ENCODE assay signal across 28 cellular contexts in genomic region chr19:48750351-48750750, GRCh38. TPM values are rescaled to one million over a fixed set of nuclear protein-coding genes. Genes with fewer than 3 reads are reported as not detected.
A peak's percentile ranks its signal among the peaks of the same experiment; 100 is the strongest.
DNase-seq lines count a peak whose midpoint lies in the region; ATAC-seq and TF ChIP-seq lines count a peak whose summit lies in the region.
"Had no signal": no experiment of that assay in that cellular context is flagged by ENCODE, and none has a peak within 500 bp of the region (broad histone marks: within the 10 kb centered on the region; RNA-seq: fewer than 3 reads in every experiment).

No MANE protein-coding gene starts in this region.

- H3K4me3 ChIP-seq in liver (ENCODE audit: low read depth in 1 of 3, low read length in 3 of 3) (no peak overlapping the region), right lobe of liver (no peak overlapping the region), neuronal stem cell (ENCODE audit: low read length in 2 of 2) (peak overlapping the region in 1 of 2 donors; percentile 54)
- H3K4me3 ChIP-seq: GM23248 had no signal

- TF ChIP-seq CTCF in liver (IDR thresholded peaks at IDR 0.05; ENCODE audit: low read depth, low read length, missing input control) = no peak
- no peak for TF ChIP-seq CTCF in right lobe of liver (IDR thresholded peaks at IDR 0.05)

- H2BK15ac ChIP-seq in neuronal stem cell (ENCODE audit: low read length) = peak overlapping the region; percentile 56

- no peak for TF ChIP-seq RAD21 in liver (IDR thresholded peaks at IDR 0.05)

- H3K23ac ChIP-seq in neuronal stem cell (ENCODE audit: low read depth, low read length, poor library complexity) = no peak overlapping the region

- TF ChIP-seq POLR2A in right lobe of liver (IDR thresholded peaks at IDR 0.05) = no peak

- no peak overlapping the region for H3K27ac ChIP-seq in liver (ENCODE audit: low read depth in 1 of 2, low read length in 2 of 2)
- H3K27ac ChIP-seq in right lobe of liver = no peak overlapping the region
- H3K27ac ChIP-seq in neuronal stem cell (replicated peaks; ENCODE audit: low read length) = no peak overlapping the region
- H3K27ac ChIP-seq: GM23248, KMS-11, PC-9 had no signal

- H4K8ac ChIP-seq in neuronal stem cell (ENCODE audit: low read depth, low read length) = no peak overlapping the region

- H2BK12ac ChIP-seq in neuronal stem cell (ENCODE audit: low read length) = no peak overlapping the region

- no peak overlapping the region for H3K14ac ChIP-seq in neuronal stem cell (ENCODE audit: low read length)

- H2AFZ ChIP-seq in neuronal stem cell (ENCODE audit: low read length) = no peak overlapping the region
- H2AFZ ChIP-seq: GM23248, PC-9 had no signal

- no peak overlapping the region for H2BK5ac ChIP-seq in neuronal stem cell (ENCODE audit: low read length)

- ATAC-seq in right lobe of liver = no peak
- ATAC-seq in left lobe of liver = peak; percentile 51

- peaks cover 2% of the 10 kb centered on the region for H3K79me1 ChIP-seq in neuronal stem cell (ENCODE audit: low read depth, low read length)

- no peak overlapping the region for H2BK120ac ChIP-seq in neuronal stem cell (ENCODE audit: low read depth, low read length)

- intact Hi-C loops in right lobe of liver (cut with DNase I) = no loop called here

- peak overlapping the region; percentile 73 for H2AK5ac ChIP-seq in neuronal stem cell (ENCODE audit: low read depth, low read length)

- no peak overlapping the region for H3K18ac ChIP-seq in neuronal stem cell (ENCODE audit: low read length)

- no peaks in the 10 kb centered on the region for H3K27me3 ChIP-seq in liver (ENCODE audit: control insufficient read depth in 4 of 4, insufficient read depth in 4 of 4, low read length in 3 of 4)
- H3K27me3 ChIP-seq in right lobe of liver = no peaks in the 10 kb centered on the region
- H3K27me3 ChIP-seq in neuronal stem cell (ENCODE audit: control insufficient read depth in 3 of 3, insufficient read depth in 3 of 3, low read depth in 1 of 3, low read length in 3 of 3) = peaks cover 0 to 68% (median 18%) of the 10 kb centered on the region in 3 experiments

- DNase-seq in right lobe of liver (no peak), left lobe of liver (ENCODE audit: low spot score) (no peak), neuronal stem cell (ENCODE audit: low spot score) (no peak), HT-29 (ENCODE audit: low spot score) (no peak), NCI-H2029 (lab: John Stamatoyannopoulos, UW) (no peak), GF-D8 (lab: John Stamatoyannopoulos, UW) (no peak), NCI-H146 (lab: John Stamatoyannopoulos, UW) (no peak)
- DNase-seq: 8988T, ACHN, BE2C, DMS53, GM23248, HCEC 1CT, IMR-90, MM.1S, NCI-H1694, NCI-H2081, NCI-H2227 treated with DMSO at 0.1 percent for 48 hours, NCI-H526 treated with DMSO at 0.1 percent for 48 hours, PC-9, SHP77 had no signal

- peak overlapping the region; percentile 39 for H4K91ac ChIP-seq in neuronal stem cell (ENCODE audit: low read depth, low read length, poor library complexity)

- H3K4me2 ChIP-seq in neuronal stem cell (ENCODE audit: insufficient read depth, low read length, poor library complexity, severe bottlenecking) = no peak overlapping the region
- H3K4me2 ChIP-seq: KMS-11 had no signal

- H3K4me1 ChIP-seq in liver (ENCODE audit: control insufficient read depth in 4 of 4, insufficient read depth in 4 of 4, low read length in 3 of 4) = peaks cover 0 to 9% (median 4%) of the 10 kb centered on the region in 4 donors
- peaks cover 0 to 10% (median 1%) of the 10 kb centered on the region in 4 donors for H3K4me1 ChIP-seq in right lobe of liver
- peaks cover 6 to 8% of the 10 kb centered on the region in 2 donors for H3K4me1 ChIP-seq in neuronal stem cell (ENCODE audit: control insufficient read depth in 2 of 2, insufficient read depth in 1 of 2, low read depth in 1 of 2, low read length in 2 of 2)

- H3K9me3 ChIP-seq in liver (ENCODE audit: control insufficient read depth in 4 of 4, low read length in 3 of 4) (no peaks in the 10 kb centered on the region), right lobe of liver (no peaks in the 10 kb centered on the region), neuronal stem cell (replicated peaks in 1 of 2; ENCODE audit: control insufficient read depth in 2 of 2, insufficient read depth in 1 of 2, low read depth in 1 of 2, low read length in 2 of 2) (peaks cover 4 to 12% of the 10 kb centered on the region in 2 donors)
- H3K9me3 ChIP-seq: BE2C had no signal

- H3K36me3 ChIP-seq in liver (ENCODE audit: control insufficient read depth in 4 of 4, insufficient read depth in 3 of 4, low read depth in 1 of 4, low read length in 3 of 4) (no peaks in the 10 kb centered on the region), right lobe of liver (no peaks in the 10 kb centered on the region), neuronal stem cell (replicated peaks in 1 of 2; ENCODE audit: control insufficient read depth in 2 of 2, insufficient read depth in 2 of 2, low read length in 2 of 2) (no peaks in the 10 kb centered on the region)
- H3K36me3 ChIP-seq: BE2C had no signal

- H3K9ac ChIP-seq in liver (ENCODE audit: low read depth in 1 of 2, low read length in 2 of 2) (no peak overlapping the region), neuronal stem cell (ENCODE audit: low read depth, low read length, poor library complexity) (no peak overlapping the region)
- H3K9ac ChIP-seq: GM23248, KMS-11 had no signal

- WGBS in liver = 87% methylated on average over 31 of the region's 31 CpGs
- 100% methylated on average over 2 of the region's 31 CpGs for WGBS in right lobe of liver (ENCODE audit: insufficient coverage, low coverage, low lambda C conversion rate, missing lambda C conversion rate)
- no CpG with 5 or more reads among the region's 31 CpGs for WGBS in neuronal stem cell (ENCODE audit: extremely low coverage in 2 of 2, insufficient read length in 2 of 2, insufficient replicate concordance in 1 of 2), 2 donors

- H3K4ac ChIP-seq in neuronal stem cell (ENCODE audit: low read length) = no peak overlapping the region

TF ChIP-seq in liver, 16 proteins besides CTCF, POLR2A, EP300 and RAD21:
- TF ChIP-seq ATF3 (IDR thresholded peaks at IDR 0.05) (no peak), HNF4A (conservative IDR thresholded peaks at IDR 0.05) (peak; percentile 26 to 43)

RNA-seq across cellular contexts. Expression of gene FUT1, which starts 2.1 kb away (rescaled TPM):
- total RNA-seq in liver (1 to 10 TPM; 1.3 to 6.8 TPM), right lobe of liver (1 to 10 TPM in 3 of 6 experiments, under 1 TPM in 3; 0.22 to 1.9 (median 0.93) TPM), left lobe of liver (0.43 TPM)
- polyA plus RNA-seq in liver = under 1 TPM; 0.48 to 0.72 TPM
- polyA plus RNA-seq in neuronal stem cell (2013, experiment 1 of 2) = 0.99 TPM
- 1.0 TPM for polyA plus RNA-seq in neuronal stem cell (2013, experiment 2 of 2)
- 4.6 and 6.3 TPM in 2 replicates for total RNA-seq in HT-29 (2014; rRNA removed; shearing (Covaris generic))
- total RNA-seq: Daoy, G401, GM23248 had no signal
- polyA plus RNA-seq: GM23248 had no signal

RNA-seq across cellular contexts. Expression of gene IZUMO1, which starts 3.6 kb away (rescaled TPM):
- total RNA-seq in liver = under 1 TPM; 0.33 to 0.47 TPM
- polyA plus RNA-seq in liver = not detected
- total RNA-seq in right lobe of liver = under 1 TPM in 5 of 6 experiments, not detected in 1; 0.10 to 0.35 (median 0.13) TPM
- total RNA-seq in left lobe of liver = not detected
- polyA plus RNA-seq in neuronal stem cell (2013, experiment 1 of 2) = 0.01 TPM
- polyA plus RNA-seq in neuronal stem cell (2013, experiment 2 of 2) = 0.03 TPM
- total RNA-seq in HT-29 (2014; rRNA removed; shearing (Covaris generic)) = 0.05 and 0.58 TPM in 2 replicates
- total RNA-seq: Daoy, G401, GM23248, IMR-90, SK-MEL-5 had no signal
- polyA plus RNA-seq: GM23248, IMR-90 had no signal

RNA-seq across cellular contexts. Expression of gene FGF21, which starts 5.0 kb away (rescaled TPM):
- 1 to 10 TPM in 1 of 2 donors, not detected in 1; 5.5 TPM for total RNA-seq in liver
- polyA plus RNA-seq in liver = 10 to 100 TPM in 1 of 2 donors, 1 to 10 TPM in 1; 6.5 to 18.5 TPM
- 10 to 100 TPM in 4 of 6 experiments, 1 to 10 TPM in 1, not detected in 1; 5.1 to 55.3 (median 32.7) TPM for total RNA-seq in right lobe of liver
- total RNA-seq in left lobe of liver = 0.75 TPM
- polyA plus RNA-seq in neuronal stem cell (2013, experiment 1 of 2) = not detected
- not detected for polyA plus RNA-seq in neuronal stem cell (2013, experiment 2 of 2)
- total RNA-seq in HT-29 (2014; rRNA removed; shearing (Covaris generic)) = not detected in 2 replicates
- total RNA-seq: Daoy, G401, GM23248, IMR-90, NCI-H460, RPMI7951, SK-MEL-5 had no signal
- polyA plus RNA-seq: GM23248, IMR-90 had no signal

RNA-seq across cellular contexts. Expression of gene RASIP1, which starts 9.9 kb away (rescaled TPM):
- total RNA-seq in liver = 1 to 10 TPM; 4.8 to 5.4 TPM
- 1 to 10 TPM; 1.8 to 4.3 TPM for polyA plus RNA-seq in liver
- total RNA-seq in right lobe of liver = 1 to 10 TPM; 2.7 to 6.7 (median 4.9) TPM
- total RNA-seq in left lobe of liver = 3.1 TPM
- polyA plus RNA-seq in neuronal stem cell (2013, experiment 1 of 2) = 1.1 TPM
- 1.1 TPM for polyA plus RNA-seq in neuronal stem cell (2013, experiment 2 of 2)
- 0.34 and 0.61 TPM in 2 replicates for total RNA-seq in HT-29 (2014; rRNA removed; shearing (Covaris generic))
- total RNA-seq: GM23248 had no signal

RNA-seq across cellular contexts. Expression of gene MAMSTR, which starts 30.8 kb away (rescaled TPM):
- total RNA-seq in liver = under 1 TPM; 0.08 to 0.09 TPM
- under 1 TPM; 0.07 to 0.31 TPM for polyA plus RNA-seq in liver
- total RNA-seq in right lobe of liver = under 1 TPM in 5 of 6 experiments, not detected in 1; 0.22 to 0.37 (median 0.24) TPM
- 0.23 TPM for total RNA-seq in left lobe of liver
- polyA plus RNA-seq in neuronal stem cell (2013, experiment 1 of 2) = 1.1 TPM
- polyA plus RNA-seq in neuronal stem cell (2013, experiment 2 of 2) = 0.90 TPM
- 0.73 and 0.84 TPM in 2 replicates for total RNA-seq in HT-29 (2014; rRNA removed; shearing (Covaris generic))
